In genomic region chr3:16061491-16061890, GRCh38 we compare ENCODE assay signal across 16 cellular contexts.
DNase-seq lines count a peak whose midpoint lies in the region; ATAC-seq and TF ChIP-seq lines count a peak whose summit lies in the region.
"Had no signal": no experiment of that assay in that cellular context is flagged by ENCODE, and none has a peak within 500 bp of the region (broad histone marks: within the 10 kb centered on the region; RNA-seq: fewer than 3 reads in every experiment).

No MANE protein-coding gene starts in this region.

- H3K4me2 ChIP-seq in SK-N-SH, result peak overlapping the region; percentile 71

- TF ChIP-seq EP300 in SK-N-SH (IDR thresholded peaks at IDR 0.05; ENCODE audit: borderline replicate concordance in 1 of 2, low read depth in 1 of 2, low read length in 1 of 2), result no peak

- CTCF ChIA-PET in SK-N-SH (lab: Yijun Ruan, JAX), result interaction anchor here (1.1 to 4.6 kb wide), 3 partner anchors 11 to 117 kb away, joined by 3 to 37 read pairs (median 3); no protein-coding TSS in a partner anchor

- peak overlapping the region in 1 of 2 experiments; percentile 99; a peak in 2 of 4 replicates for H3K27ac ChIP-seq in SK-N-SH (ENCODE audit: low read depth in 2 of 2, low read length in 1 of 2)
- H3K27ac ChIP-seq in brain microvascular endothelial cell, result peak overlapping the region; percentile 97
- H3K27ac ChIP-seq in muscle layer of duodenum (ENCODE audit: low read length), result peak overlapping the region; percentile 60
- H3K27ac ChIP-seq in tibial artery, result peak overlapping the region; percentile 60 to 81
- H3K27ac ChIP-seq: 22Rv1 had no signal

- H4K20me1 ChIP-seq in SK-N-SH (ENCODE audit: insufficient read depth), result no peaks in the 10 kb centered on the region

- H2AFZ ChIP-seq in SK-N-SH (ENCODE audit: low read depth), result no peak overlapping the region

- DNase-seq in SK-N-SH (no peak), brain microvascular endothelial cell (no peak), tibial artery (no peak), NCI-H2171 (lab: John Stamatoyannopoulos, UW) (no peak)
- no peak for DNase-seq in stimulated activated naive CD4-positive, alpha-beta T cell (lab: John Stamatoyannopoulos, UW)
- DNase-seq: activated CD8-positive, alpha-beta T cell treated with anti-CD3 and anti-CD28 coated beads, Interleukin-2, amount 10 ng/mL, durations not matched to agents 7 days and 5 days; CD4-positive, CD25-positive, alpha-beta regulatory T cell; erythroblast; NCI-H2029; NCI-H69; OCI-M1 had no signal

- intact Hi-C loops in tibial artery (cut with DNase I; ENCODE audit: low total_unique reads), result loop anchor here (10.0 kb wide), 1 partner anchor 73 kb away; no protein-coding TSS in a partner anchor

- WGBS in SK-N-SH (ENCODE audit: low lambda C conversion rate), result 74% methylated on average over 2 of the region's 2 CpGs

- H3K4me1 ChIP-seq in SK-N-SH (ENCODE audit: control insufficient read depth in 1 of 2, insufficient read depth in 2 of 2, low read depth in 1 of 2, low read length in 1 of 2), result peaks cover 3 to 41% of the 10 kb centered on the region in 2 experiments
- peaks cover 3 to 10% of the 10 kb centered on the region in 2 donors for H3K4me1 ChIP-seq in muscle layer of duodenum (ENCODE audit: control insufficient read depth in 1 of 2, insufficient read depth in 2 of 2, low read length in 2 of 2)
- H3K4me1 ChIP-seq in tibial artery, result peaks cover 0 to 65% (median 41%) of the 10 kb centered on the region in 4 donors

- H3K9me2 ChIP-seq in SK-N-SH, result no peaks in the 10 kb centered on the region

- no peaks in the 10 kb centered on the region for H3K36me3 ChIP-seq in SK-N-SH (replicated peaks in 1 of 2; ENCODE audit: control insufficient read depth in 1 of 2, insufficient read depth in 2 of 2, low read length in 1 of 2)
- no peaks in the 10 kb centered on the region for H3K36me3 ChIP-seq in brain microvascular endothelial cell (replicated peaks)
- H3K36me3 ChIP-seq in muscle layer of duodenum (ENCODE audit: control insufficient read depth in 1 of 2, insufficient read depth in 2 of 2, low read length in 2 of 2), result no peaks in the 10 kb centered on the region
- H3K36me3 ChIP-seq in tibial artery, result no peaks in the 10 kb centered on the region

- H3K4me3 ChIP-seq in SK-N-SH (ENCODE audit: low read depth in 2 of 2, low read length in 1 of 2), result no peak overlapping the region
- H3K4me3 ChIP-seq in brain microvascular endothelial cell (ENCODE audit: low read depth, low read length), result no peak overlapping the region
- no peak overlapping the region for H3K4me3 ChIP-seq in muscle layer of duodenum (ENCODE audit: low read depth in 1 of 2, low read length in 2 of 2)
- H3K4me3 ChIP-seq in tibial artery, result no peak overlapping the region
- H3K4me3 ChIP-seq: testis had no signal

- in situ Hi-C loops in brain microvascular endothelial cell (cut with HindIII; ENCODE audit: low pct_ligation_motif_present, low sequenced_read_pairs), result no loop called here

- TF ChIP-seq RAD21 in SK-N-SH (IDR thresholded peaks at IDR 0.05; ENCODE audit: low read length), result no peak

- H3K27me3 ChIP-seq in SK-N-SH (ENCODE audit: insufficient read depth), result no peaks in the 10 kb centered on the region
- H3K27me3 ChIP-seq in brain microvascular endothelial cell (replicated peaks), result no peaks in the 10 kb centered on the region
- H3K27me3 ChIP-seq in muscle layer of duodenum (ENCODE audit: low read depth, low read length), result no peaks in the 10 kb centered on the region
- H3K27me3 ChIP-seq in tibial artery, result no peaks in the 10 kb centered on the region
- H3K27me3 ChIP-seq: testis had no signal

- no peaks in the 10 kb centered on the region for H3K79me2 ChIP-seq in SK-N-SH (ENCODE audit: insufficient read depth)

- TF ChIP-seq CTCF in SK-N-SH (IDR thresholded peaks at IDR 0.05), result no peak
- no peak for TF ChIP-seq CTCF in brain microvascular endothelial cell (IDR thresholded peaks at IDR 0.05; ENCODE audit: low read depth, low read length, missing control alignments)
- TF ChIP-seq CTCF in tibial artery (IDR thresholded peaks at IDR 0.05), result no peak

- peaks cover 50% of the 10 kb centered on the region for H3F3A ChIP-seq in SK-N-SH (replicated peaks; ENCODE audit: insufficient read depth)

- POLR2A ChIA-PET in SK-N-SH (lab: Yijun Ruan, JAX), result no interaction called here

- peak overlapping the region; percentile 92 for H3K9ac ChIP-seq in SK-N-SH

- no peaks in the 10 kb centered on the region for H3K9me3 ChIP-seq in SK-N-SH
- no peaks in the 10 kb centered on the region for H3K9me3 ChIP-seq in muscle layer of duodenum (ENCODE audit: control insufficient read depth in 1 of 2, low read length in 2 of 2)
- no peaks in the 10 kb centered on the region for H3K9me3 ChIP-seq in tibial artery
- H3K9me3 ChIP-seq: testis had no signal

- ATAC-seq in SK-N-SH treated with all-trans-retinoic acid at 6 μM for 48 hours (no peak), HG03521 (IDR thresholded peaks at IDR 0.05; ENCODE audit: unreplicated experiment) (no peak)
- ATAC-seq: activated CD8-positive, alpha-beta T cell treated with anti-CD3 and anti-CD28 coated beads, Interleukin-2, amount 10 ng/mL, durations not matched to agents 7 days and 5 days had no signal

TF ChIP-seq in SK-N-SH, 30 proteins besides CTCF, POLR2A, EP300 and RAD21:
- TF ChIP-seq FOXJ3 (CRISPR knock-in tag; IDR thresholded peaks at IDR 0.05) (no peak), TCF12 (IDR thresholded peaks at IDR 0.05) (0 out of 2 replicates have a peak, but pooled peaks have one; percentile 35)

TF ChIP-seq in SK-N-SH treated with all-trans-retinoic acid at 6 μM for 48 hours, 23 proteins besides CTCF, POLR2A, EP300 and RAD21:
- TF ChIP-seq CSDC2 (CRISPR knock-in tag; IDR thresholded peaks at IDR 0.05), result no peak
